ENCODE assay signal across 3 cellular contexts in the genomic region with DNA sequence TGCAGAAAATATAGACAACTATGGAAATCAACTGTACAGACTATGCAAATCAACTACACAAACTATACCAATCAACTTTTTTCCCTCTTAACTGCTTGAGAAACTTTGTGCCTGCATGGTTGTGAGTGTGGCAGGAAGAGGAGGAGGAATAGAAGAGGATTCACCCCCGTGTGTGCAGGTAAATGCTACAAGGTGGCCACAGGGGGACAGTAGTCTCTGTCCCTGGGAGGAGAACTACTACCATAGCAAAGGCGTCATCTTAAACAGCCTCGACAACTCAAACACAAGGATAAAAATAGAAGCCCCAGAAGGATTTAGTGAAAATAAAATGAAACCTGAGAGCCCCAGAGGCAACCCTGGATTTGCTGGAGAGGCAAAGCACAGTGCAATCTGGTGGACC.
TF ChIP-seq lines count a peak whose summit lies in the region.

No MANE protein-coding gene starts in this region.

TF ChIP-seq in H1, 55 proteins besides CTCF, POLR2A, EP300 and RAD21:
- TF ChIP-seq TAF1 (IDR thresholded peaks at IDR 0.05; ENCODE audit: low read depth, low read length) (no peak), BCL11A (IDR thresholded peaks at IDR 0.05; ENCODE audit: low read depth in 2 of 2, low read length in 2 of 2) (no peak), GABPA (IDR thresholded peaks at IDR 0.05; ENCODE audit: borderline replicate concordance, insufficient read depth, low read length) (no peak), POU5F1 (IDR thresholded peaks at IDR 0.05; ENCODE audit: low read depth, low read length) (no peak), SP1 (IDR thresholded peaks at IDR 0.05; ENCODE audit: low read depth, low read length) (no peak), POLR2AphosphoS5 (IDR thresholded peaks at IDR 0.05; ENCODE audit: low read depth, low read length) (no peak), KDM1A (IDR thresholded peaks at IDR 0.05; ENCODE audit: borderline replicate concordance, low read length) (no peak), TAF7 (optimal IDR thresholded peaks at IDR 0.05; ENCODE audit: borderline replicate concordance, low read depth, low read length) (no peak), E2F6 (IDR thresholded peaks at IDR 0.05) (no peak), SIRT6 (IDR thresholded peaks at IDR 0.05; ENCODE audit: low read length) (no peak)
- TF ChIP-seq, protein P1, sequence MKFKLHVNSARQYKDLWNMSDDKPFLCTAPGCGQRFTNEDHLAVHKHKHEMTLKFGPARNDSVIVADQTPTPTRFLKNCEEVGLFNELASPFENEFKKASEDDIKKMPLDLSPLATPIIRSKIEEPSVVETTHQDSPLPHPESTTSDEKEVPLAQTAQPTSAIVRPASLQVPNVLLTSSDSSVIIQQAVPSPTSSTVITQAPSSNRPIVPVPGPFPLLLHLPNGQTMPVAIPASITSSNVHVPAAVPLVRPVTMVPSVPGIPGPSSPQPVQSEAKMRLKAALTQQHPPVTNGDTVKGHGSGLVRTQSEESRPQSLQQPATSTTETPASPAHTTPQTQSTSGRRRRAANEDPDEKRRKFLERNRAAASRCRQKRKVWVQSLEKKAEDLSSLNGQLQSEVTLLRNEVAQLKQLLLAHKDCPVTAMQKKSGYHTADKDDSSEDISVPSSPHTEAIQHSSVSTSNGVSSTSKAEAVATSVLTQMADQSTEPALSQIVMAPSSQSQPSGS (IDR thresholded peaks at IDR 0.05; ENCODE audit: low read length), result no peak
- TF ChIP-seq, protein P2, sequence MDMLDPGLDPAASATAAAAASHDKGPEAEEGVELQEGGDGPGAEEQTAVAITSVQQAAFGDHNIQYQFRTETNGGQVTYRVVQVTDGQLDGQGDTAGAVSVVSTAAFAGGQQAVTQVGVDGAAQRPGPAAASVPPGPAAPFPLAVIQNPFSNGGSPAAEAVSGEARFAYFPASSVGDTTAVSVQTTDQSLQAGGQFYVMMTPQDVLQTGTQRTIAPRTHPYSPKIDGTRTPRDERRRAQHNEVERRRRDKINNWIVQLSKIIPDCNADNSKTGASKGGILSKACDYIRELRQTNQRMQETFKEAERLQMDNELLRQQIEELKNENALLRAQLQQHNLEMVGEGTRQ (IDR thresholded peaks at IDR 0.05; ENCODE audit: low read length), result no peak

TF ChIP-seq in liver, 16 proteins besides CTCF, POLR2A, EP300 and RAD21:
- TF ChIP-seq, protein P3, sequence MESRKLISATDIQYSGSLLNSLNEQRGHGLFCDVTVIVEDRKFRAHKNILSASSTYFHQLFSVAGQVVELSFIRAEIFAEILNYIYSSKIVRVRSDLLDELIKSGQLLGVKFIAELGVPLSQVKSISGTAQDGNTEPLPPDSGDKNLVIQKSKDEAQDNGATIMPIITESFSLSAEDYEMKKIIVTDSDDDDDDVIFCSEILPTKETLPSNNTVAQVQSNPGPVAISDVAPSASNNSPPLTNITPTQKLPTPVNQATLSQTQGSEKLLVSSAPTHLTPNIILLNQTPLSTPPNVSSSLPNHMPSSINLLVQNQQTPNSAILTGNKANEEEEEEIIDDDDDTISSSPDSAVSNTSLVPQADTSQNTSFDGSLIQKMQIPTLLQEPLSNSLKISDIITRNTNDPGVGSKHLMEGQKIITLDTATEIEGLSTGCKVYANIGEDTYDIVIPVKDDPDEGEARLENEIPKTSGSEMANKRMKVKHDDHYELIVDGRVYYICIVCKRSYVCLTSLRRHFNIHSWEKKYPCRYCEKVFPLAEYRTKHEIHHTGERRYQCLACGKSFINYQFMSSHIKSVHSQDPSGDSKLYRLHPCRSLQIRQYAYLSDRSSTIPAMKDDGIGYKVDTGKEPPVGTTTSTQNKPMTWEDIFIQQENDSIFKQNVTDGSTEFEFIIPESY (IDR thresholded peaks at IDR 0.05), result no peak
- TF ChIP-seq, protein P4, sequence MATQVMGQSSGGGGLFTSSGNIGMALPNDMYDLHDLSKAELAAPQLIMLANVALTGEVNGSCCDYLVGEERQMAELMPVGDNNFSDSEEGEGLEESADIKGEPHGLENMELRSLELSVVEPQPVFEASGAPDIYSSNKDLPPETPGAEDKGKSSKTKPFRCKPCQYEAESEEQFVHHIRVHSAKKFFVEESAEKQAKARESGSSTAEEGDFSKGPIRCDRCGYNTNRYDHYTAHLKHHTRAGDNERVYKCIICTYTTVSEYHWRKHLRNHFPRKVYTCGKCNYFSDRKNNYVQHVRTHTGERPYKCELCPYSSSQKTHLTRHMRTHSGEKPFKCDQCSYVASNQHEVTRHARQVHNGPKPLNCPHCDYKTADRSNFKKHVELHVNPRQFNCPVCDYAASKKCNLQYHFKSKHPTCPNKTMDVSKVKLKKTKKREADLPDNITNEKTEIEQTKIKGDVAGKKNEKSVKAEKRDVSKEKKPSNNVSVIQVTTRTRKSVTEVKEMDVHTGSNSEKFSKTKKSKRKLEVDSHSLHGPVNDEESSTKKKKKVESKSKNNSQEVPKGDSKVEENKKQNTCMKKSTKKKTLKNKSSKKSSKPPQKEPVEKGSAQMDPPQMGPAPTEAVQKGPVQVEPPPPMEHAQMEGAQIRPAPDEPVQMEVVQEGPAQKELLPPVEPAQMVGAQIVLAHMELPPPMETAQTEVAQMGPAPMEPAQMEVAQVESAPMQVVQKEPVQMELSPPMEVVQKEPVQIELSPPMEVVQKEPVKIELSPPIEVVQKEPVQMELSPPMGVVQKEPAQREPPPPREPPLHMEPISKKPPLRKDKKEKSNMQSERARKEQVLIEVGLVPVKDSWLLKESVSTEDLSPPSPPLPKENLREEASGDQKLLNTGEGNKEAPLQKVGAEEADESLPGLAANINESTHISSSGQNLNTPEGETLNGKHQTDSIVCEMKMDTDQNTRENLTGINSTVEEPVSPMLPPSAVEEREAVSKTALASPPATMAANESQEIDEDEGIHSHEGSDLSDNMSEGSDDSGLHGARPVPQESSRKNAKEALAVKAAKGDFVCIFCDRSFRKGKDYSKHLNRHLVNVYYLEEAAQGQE (IDR thresholded peaks at IDR 0.05), result no peak
- no peak for TF ChIP-seq NR2F2 (IDR thresholded peaks at IDR 0.05)
- peak in 1 of 2 donors; percentile 11 for TF ChIP-seq RXRA (IDR thresholded peaks at IDR 0.05)

TF ChIP-seq in HEK293T, 16 proteins besides CTCF, POLR2A, EP300 and RAD21:
- TF ChIP-seq SUZ12 (IDR thresholded peaks at IDR 0.05) (no peak), ZNF384 (IDR thresholded peaks at IDR 0.05) (no peak), L3MBTL2 (conservative IDR thresholded peaks at IDR 0.05) (no peak), ARNT (IDR thresholded peaks at IDR 0.05) (no peak), CTBP1 (IDR thresholded peaks at IDR 0.05; ENCODE audit: borderline replicate concordance) (no peak), LEF1 (IDR thresholded peaks at IDR 0.05; ENCODE audit: borderline replicate concordance) (no peak), SP1 (IDR thresholded peaks at IDR 0.05) (no peak), NFRKB (IDR thresholded peaks at IDR 0.05) (no peak), FOXK2 (IDR thresholded peaks at IDR 0.05) (no peak), BHLHE40 (IDR thresholded peaks at IDR 0.05; ENCODE audit: borderline replicate concordance) (no peak), TARDBP (IDR thresholded peaks at IDR 0.05) (no peak), ELF4 (IDR thresholded peaks at IDR 0.05) (no peak), FOXM1 (IDR thresholded peaks at IDR 0.05; ENCODE audit: borderline replicate concordance) (no peak), HDGF (IDR thresholded peaks at IDR 0.05; ENCODE audit: borderline replicate concordance) (no peak), PKNOX1 (IDR thresholded peaks at IDR 0.05) (no peak), FOXA1 (IDR thresholded peaks at IDR 0.05) (no peak)
